ENCODE assay signal across 3 cellular contexts in the genomic region with DNA sequence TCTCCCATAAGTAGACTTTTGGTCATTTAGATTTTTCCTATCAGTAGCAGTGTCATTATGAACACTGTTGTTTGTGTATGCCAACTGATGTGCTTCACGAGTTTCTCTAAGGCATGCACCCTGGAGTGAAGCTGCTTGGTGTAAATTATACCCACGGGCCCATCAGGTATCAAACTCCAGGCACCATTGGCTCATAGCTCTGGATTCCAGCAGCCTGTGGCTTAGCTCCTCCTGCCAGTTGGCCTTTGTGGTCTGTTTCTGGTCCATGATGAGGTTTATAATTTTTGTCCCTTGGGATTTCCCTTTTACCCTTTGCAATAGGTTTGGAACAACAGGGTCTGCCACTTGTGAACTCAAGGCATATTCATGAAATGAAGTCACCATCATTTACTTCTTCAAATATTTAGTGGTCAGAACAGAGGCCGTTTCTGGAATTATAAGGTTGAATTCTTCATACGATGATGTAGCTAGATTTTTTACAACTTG.
A peak's percentile ranks its signal among the peaks of the same experiment; 100 is the strongest.
TF ChIP-seq lines count a peak whose summit lies in the region.

No MANE protein-coding gene starts in this region.

TF ChIP-seq in A549, 52 proteins besides CTCF, POLR2A, EP300 and RAD21 (continued from another document):
- TF ChIP-seq, protein P1, sequence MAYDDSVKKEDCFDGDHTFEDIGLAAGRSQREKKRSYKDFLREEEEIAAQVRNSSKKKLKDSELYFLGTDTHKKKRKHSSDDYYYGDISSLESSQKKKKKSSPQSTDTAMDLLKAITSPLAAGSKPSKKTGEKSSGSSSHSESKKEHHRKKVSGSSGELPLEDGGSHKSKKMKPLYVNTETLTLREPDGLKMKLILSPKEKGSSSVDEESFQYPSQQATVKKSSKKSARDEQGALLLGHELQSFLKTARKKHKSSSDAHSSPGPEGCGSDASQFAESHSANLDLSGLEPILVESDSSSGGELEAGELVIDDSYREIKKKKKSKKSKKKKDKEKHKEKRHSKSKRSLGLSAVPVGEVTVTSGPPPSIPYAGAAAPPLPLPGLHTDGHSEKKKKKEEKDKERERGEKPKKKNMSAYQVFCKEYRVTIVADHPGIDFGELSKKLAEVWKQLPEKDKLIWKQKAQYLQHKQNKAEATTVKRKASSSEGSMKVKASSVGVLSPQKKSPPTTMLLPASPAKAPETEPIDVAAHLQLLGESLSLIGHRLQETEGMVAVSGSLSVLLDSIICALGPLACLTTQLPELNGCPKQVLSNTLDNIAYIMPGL (CRISPR knock-in tag; IDR thresholded peaks at IDR 0.05; ENCODE audit: borderline replicate concordance) = no peak

TF ChIP-seq in HEK293, 187 proteins besides CTCF, POLR2A, EP300 and RAD21 (continues in another document):
- TF ChIP-seq, protein P2, sequence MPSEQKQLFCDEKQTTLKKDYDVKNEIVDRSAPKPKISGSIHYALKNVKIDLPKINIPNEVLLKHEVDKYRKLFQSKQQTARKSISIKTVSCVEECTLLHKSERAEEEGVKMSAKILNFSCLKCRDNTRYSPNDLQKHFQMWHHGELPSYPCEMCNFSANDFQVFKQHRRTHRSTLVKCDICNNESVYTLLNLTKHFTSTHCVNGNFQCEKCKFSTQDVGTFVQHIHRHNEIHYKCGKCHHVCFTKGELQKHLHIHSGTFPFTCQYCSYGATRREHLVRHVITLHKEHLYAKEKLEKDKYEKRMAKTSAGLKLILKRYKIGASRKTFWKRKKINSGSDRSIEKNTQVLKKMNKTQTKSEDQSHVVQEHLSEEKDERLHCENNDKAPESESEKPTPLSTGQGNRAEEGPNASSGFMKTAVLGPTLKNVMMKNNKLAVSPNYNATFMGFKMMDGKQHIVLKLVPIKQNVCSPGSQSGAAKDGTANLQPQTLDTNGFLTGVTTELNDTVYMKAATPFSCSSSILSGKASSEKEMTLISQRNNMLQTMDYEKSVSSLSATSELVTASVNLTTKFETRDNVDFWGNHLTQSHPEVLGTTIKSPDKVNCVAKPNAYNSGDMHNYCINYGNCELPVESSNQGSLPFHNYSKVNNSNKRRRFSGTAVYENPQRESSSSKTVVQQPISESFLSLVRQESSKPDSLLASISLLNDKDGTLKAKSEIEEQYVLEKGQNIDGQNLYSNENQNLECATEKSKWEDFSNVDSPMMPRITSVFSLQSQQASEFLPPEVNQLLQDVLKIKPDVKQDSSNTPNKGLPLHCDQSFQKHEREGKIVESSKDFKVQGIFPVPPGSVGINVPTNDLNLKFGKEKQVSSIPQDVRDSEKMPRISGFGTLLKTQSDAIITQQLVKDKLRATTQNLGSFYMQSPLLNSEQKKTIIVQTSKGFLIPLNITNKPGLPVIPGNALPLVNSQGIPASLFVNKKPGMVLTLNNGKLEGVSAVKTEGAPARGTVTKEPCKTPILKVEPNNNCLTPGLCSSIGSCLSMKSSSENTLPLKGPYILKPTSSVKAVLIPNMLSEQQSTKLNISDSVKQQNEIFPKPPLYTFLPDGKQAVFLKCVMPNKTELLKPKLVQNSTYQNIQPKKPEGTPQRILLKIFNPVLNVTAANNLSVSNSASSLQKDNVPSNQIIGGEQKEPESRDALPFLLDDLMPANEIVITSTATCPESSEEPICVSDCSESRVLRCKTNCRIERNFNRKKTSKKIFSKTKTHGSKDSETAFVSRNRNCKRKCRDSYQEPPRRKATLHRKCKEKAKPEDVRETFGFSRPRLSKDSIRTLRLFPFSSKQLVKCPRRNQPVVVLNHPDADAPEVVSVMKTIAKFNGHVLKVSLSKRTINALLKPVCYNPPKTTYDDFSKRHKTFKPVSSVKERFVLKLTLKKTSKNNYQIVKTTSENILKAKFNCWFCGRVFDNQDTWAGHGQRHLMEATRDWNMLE (tag by site-specific recombination; conservative IDR thresholded peaks at IDR 0.05; ENCODE audit: low read depth) = no peak
- 0 out of 2 replicates have a peak, but pooled peaks have one; percentile 2 for TF ChIP-seq ZNF146 (tag by site-specific recombination; IDR thresholded peaks at IDR 0.05)
- TF ChIP-seq ZNF596 (tag by site-specific recombination; IDR thresholded peaks at IDR 0.05) = no peak
- no peak for TF ChIP-seq ZFP37 (tag by site-specific recombination; IDR thresholded peaks at IDR 0.05)
- TF ChIP-seq, protein P3, sequence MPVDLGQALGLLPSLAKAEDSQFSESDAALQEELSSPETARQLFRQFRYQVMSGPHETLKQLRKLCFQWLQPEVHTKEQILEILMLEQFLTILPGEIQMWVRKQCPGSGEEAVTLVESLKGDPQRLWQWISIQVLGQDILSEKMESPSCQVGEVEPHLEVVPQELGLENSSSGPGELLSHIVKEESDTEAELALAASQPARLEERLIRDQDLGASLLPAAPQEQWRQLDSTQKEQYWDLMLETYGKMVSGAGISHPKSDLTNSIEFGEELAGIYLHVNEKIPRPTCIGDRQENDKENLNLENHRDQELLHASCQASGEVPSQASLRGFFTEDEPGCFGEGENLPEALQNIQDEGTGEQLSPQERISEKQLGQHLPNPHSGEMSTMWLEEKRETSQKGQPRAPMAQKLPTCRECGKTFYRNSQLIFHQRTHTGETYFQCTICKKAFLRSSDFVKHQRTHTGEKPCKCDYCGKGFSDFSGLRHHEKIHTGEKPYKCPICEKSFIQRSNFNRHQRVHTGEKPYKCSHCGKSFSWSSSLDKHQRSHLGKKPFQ (tag by site-specific recombination; IDR thresholded peaks at IDR 0.05) = no peak
- peak; percentile 74 for TF ChIP-seq ZNF843 (tag by site-specific recombination; IDR thresholded peaks at IDR 0.05)
- TF ChIP-seq, protein P4, sequence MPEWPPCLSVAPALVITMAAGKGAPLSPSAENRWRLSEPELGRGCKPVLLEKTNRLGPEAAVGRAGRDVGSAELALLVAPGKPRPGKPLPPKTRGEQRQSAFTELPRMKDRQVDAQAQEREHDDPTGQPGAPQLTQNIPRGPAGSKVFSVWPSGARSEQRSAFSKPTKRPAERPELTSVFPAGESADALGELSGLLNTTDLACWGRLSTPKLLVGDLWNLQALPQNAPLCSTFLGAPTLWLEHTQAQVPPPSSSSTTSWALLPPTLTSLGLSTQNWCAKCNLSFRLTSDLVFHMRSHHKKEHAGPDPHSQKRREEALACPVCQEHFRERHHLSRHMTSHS (tag by site-specific recombination; IDR thresholded peaks at IDR 0.05) = no peak
- TF ChIP-seq IKZF3 (tag by site-specific recombination; IDR thresholded peaks at IDR 0.05) = 0 out of 2 replicates have a peak, but pooled peaks have one; percentile 29
- no peak for TF ChIP-seq ZNF529 (tag by site-specific recombination; IDR thresholded peaks at IDR 0.05; ENCODE audit: insufficient replicate concordance)
- TF ChIP-seq ZNF266 (tag by site-specific recombination; IDR thresholded peaks at IDR 0.05; ENCODE audit: low read depth) = no peak
- TF ChIP-seq ZFP3 (tag by site-specific recombination; IDR thresholded peaks at IDR 0.05; ENCODE audit: low read depth) = no peak
- no peak for TF ChIP-seq ZNF777 (tag by site-specific recombination; IDR thresholded peaks at IDR 0.05; ENCODE audit: borderline replicate concordance)
- no peak for TF ChIP-seq HOXC10 (CRISPR knock-in tag; IDR thresholded peaks at IDR 0.05)
- TF ChIP-seq SCRT2 (tag by site-specific recombination; IDR thresholded peaks at IDR 0.05) = peak; percentile 92
- TF ChIP-seq ZNF624 (tag by site-specific recombination; IDR thresholded peaks at IDR 0.05) = no peak
- TF ChIP-seq ZNF664 (tag by site-specific recombination; IDR thresholded peaks at IDR 0.05) = no peak
- no peak for TF ChIP-seq ZNF837 (tag by site-specific recombination; IDR thresholded peaks at IDR 0.05)
- TF ChIP-seq ZNF548 (tag by site-specific recombination; IDR thresholded peaks at IDR 0.05) = no peak
- no peak for TF ChIP-seq ZNF521 (tag by site-specific recombination; IDR thresholded peaks at IDR 0.05)
- TF ChIP-seq ZNF2 (tag by site-specific recombination; IDR thresholded peaks at IDR 0.05) = peak; percentile 66; the same call in 1 of the 2 replicates
- TF ChIP-seq ZNF585B (tag by site-specific recombination; IDR thresholded peaks at IDR 0.05) = no peak

TF ChIP-seq in SK-N-SH, 30 proteins besides CTCF, POLR2A, EP300 and RAD21 (continued from another document):
- TF ChIP-seq CHD2 (IDR thresholded peaks at IDR 0.05; ENCODE audit: low read length, partially characterized antibody) (no peak), TCF12 (IDR thresholded peaks at IDR 0.05) (peak; percentile 55; the same call in 1 of the 2 replicates), SMC3 (IDR thresholded peaks at IDR 0.05; ENCODE audit: low read depth, low read length) (no peak), NFIC (IDR thresholded peaks at IDR 0.05; ENCODE audit: borderline replicate concordance) (peak; percentile 35; the same call in 1 of the 2 replicates), FOSL2 (IDR thresholded peaks at IDR 0.05; ENCODE audit: borderline replicate concordance, low read depth) (0 out of 2 replicates have a peak, but pooled peaks have one; percentile 17), FOXM1 (IDR thresholded peaks at IDR 0.05; ENCODE audit: low read depth) (no peak), POLR2AphosphoS5 (IDR thresholded peaks at IDR 0.05; ENCODE audit: low read depth, low read length) (peak; percentile 49; the same call in 1 of the 2 replicates), YY1 (IDR thresholded peaks at IDR 0.05; ENCODE audit: low read depth) (no peak), JUND (IDR thresholded peaks at IDR 0.05) (peak; percentile 42; the same call in 1 of the 2 replicates)
- TF ChIP-seq, protein P5, sequence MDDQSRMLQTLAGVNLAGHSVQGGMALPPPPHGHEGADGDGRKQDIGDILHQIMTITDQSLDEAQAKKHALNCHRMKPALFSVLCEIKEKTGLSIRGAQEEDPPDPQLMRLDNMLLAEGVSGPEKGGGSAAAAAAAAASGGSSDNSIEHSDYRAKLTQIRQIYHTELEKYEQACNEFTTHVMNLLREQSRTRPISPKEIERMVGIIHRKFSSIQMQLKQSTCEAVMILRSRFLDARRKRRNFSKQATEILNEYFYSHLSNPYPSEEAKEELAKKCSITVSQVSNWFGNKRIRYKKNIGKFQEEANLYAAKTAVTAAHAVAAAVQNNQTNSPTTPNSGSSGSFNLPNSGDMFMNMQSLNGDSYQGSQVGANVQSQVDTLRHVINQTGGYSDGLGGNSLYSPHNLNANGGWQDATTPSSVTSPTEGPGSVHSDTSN (IDR thresholded peaks at IDR 0.05) = peak; percentile 22; the same call in 1 of the 2 replicates
- TF ChIP-seq, protein P6, sequence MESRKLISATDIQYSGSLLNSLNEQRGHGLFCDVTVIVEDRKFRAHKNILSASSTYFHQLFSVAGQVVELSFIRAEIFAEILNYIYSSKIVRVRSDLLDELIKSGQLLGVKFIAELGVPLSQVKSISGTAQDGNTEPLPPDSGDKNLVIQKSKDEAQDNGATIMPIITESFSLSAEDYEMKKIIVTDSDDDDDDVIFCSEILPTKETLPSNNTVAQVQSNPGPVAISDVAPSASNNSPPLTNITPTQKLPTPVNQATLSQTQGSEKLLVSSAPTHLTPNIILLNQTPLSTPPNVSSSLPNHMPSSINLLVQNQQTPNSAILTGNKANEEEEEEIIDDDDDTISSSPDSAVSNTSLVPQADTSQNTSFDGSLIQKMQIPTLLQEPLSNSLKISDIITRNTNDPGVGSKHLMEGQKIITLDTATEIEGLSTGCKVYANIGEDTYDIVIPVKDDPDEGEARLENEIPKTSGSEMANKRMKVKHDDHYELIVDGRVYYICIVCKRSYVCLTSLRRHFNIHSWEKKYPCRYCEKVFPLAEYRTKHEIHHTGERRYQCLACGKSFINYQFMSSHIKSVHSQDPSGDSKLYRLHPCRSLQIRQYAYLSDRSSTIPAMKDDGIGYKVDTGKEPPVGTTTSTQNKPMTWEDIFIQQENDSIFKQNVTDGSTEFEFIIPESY (IDR thresholded peaks at IDR 0.05; ENCODE audit: borderline replicate concordance, low read depth) = no peak
